Comparison of ENCODE assay signal across 8 cellular contexts in the genomic region with DNA sequence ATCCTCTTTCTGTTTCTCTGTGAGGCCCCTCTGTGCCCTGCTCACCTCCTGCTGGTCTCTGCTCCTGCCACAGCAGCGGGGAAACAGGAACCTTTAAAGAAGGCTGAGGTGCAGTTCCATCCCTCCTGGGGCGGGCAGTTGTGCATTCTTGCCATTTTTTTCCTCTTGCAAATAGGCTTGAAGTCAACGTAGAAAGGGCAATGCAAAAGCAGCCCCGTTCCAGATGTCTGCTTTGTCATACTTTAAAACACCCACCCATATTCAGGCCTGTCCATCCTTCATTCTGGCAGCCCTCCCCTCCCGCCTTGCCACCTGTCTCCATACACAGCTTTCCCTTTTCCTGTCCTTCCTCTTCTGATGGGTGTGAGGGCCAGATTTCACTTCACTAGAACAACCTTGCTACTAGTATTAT.
DNase-seq lines count a peak whose midpoint lies in the region; ATAC-seq and TF ChIP-seq lines count a peak whose summit lies in the region.

No MANE protein-coding gene starts in this region.

- H3K4me3 Mint-ChIP-seq in type B pancreatic cell = peak overlapping the region; percentile 84
- H3K4me3 Mint-ChIP-seq in CD8-positive, alpha-beta memory T cell = no peak overlapping the region

- H3K36me3 ChIP-seq in lower lobe of right lung = no peaks in the 10 kb centered on the region
- H3K36me3 ChIP-seq in CD8-positive, alpha-beta memory T cell (ENCODE audit: insufficient read depth, low read length) = no peaks in the 10 kb centered on the region

- peak overlapping the region; percentile 32 for H3K4me3 ChIP-seq in lower lobe of right lung
- no peak overlapping the region for H3K4me3 ChIP-seq in CD8-positive, alpha-beta memory T cell (ENCODE audit: low read length)

- H3K9me3 ChIP-seq in lower lobe of right lung = no peaks in the 10 kb centered on the region
- H3K9me3 ChIP-seq in CD8-positive, alpha-beta memory T cell (ENCODE audit: low read length) = no peaks in the 10 kb centered on the region

- H3K4me1 ChIP-seq in lower lobe of right lung = peaks cover 93% of the 10 kb centered on the region
- H3K4me1 ChIP-seq in CD8-positive, alpha-beta memory T cell (ENCODE audit: insufficient read depth, low read length) = no peaks in the 10 kb centered on the region

- peaks cover 33% of the 10 kb centered on the region for H3K4me1 Mint-ChIP-seq in type B pancreatic cell (ENCODE audit: unreplicated experiment)
- no peaks in the 10 kb centered on the region for H3K4me1 Mint-ChIP-seq in CD8-positive, alpha-beta memory T cell

- no peaks in the 10 kb centered on the region for H3K27me3 ChIP-seq in lower lobe of right lung (ENCODE audit: low read depth)
- H3K27me3 ChIP-seq in CD8-positive, alpha-beta memory T cell (ENCODE audit: insufficient read depth, low read length, poor library complexity, severe bottlenecking) = no peaks in the 10 kb centered on the region

- no peaks in the 10 kb centered on the region for H3K27me3 Mint-ChIP-seq in type B pancreatic cell
- peaks cover 3 to 14% of the 10 kb centered on the region in 2 donors for H3K27me3 Mint-ChIP-seq in CD8-positive, alpha-beta memory T cell

- H3K36me3 Mint-ChIP-seq in type B pancreatic cell = no peaks in the 10 kb centered on the region
- H3K36me3 Mint-ChIP-seq in CD8-positive, alpha-beta memory T cell = no peaks in the 10 kb centered on the region

- H3K27ac Mint-ChIP-seq in type B pancreatic cell = peak overlapping the region; percentile 98
- no peak overlapping the region for H3K27ac Mint-ChIP-seq in CD8-positive, alpha-beta memory T cell

- intact Hi-C loops in lower lobe of right lung (cut with DNase I) = loop anchor here (10.0 kb wide), 3 partner anchors 65 to 125 kb away; a partner anchor contains a TSS

- POLR2A ChIA-PET in CD8-positive, alpha-beta memory T cell (lab: Charles Lee) = no interaction called here

- H3K9me3 Mint-ChIP-seq in type B pancreatic cell = no peaks in the 10 kb centered on the region
- H3K9me3 Mint-ChIP-seq in CD8-positive, alpha-beta memory T cell = no peaks in the 10 kb centered on the region

- no peak for TF ChIP-seq CTCF in lower lobe of right lung (IDR thresholded peaks at IDR 0.05)
- no peak for TF ChIP-seq CTCF in type B pancreatic cell (conservative IDR thresholded peaks at IDR 0.05)

- peak; percentile 8 to 11 for ATAC-seq in lower lobe of right lung

- CTCF ChIA-PET in CD8-positive, alpha-beta memory T cell (lab: Charles Lee) = interaction anchor here (1.5 kb wide), 1 partner anchor 128 kb away, joined by 4 read pairs; no protein-coding TSS in a partner anchor

- peak overlapping the region; percentile 93 for H3K27ac ChIP-seq in lower lobe of right lung
- H3K27ac ChIP-seq in CD8-positive, alpha-beta memory T cell (ENCODE audit: low read depth, low read length) = no peak overlapping the region

- DNase-seq in NCI-H1105 treated with DMSO at 0.1 percent for 48 hours (lab: John Stamatoyannopoulos, UW) = peak; percentile 34
- no peak for DNase-seq in NCI-H1105 (lab: John Stamatoyannopoulos, UW)
- DNase-seq in dermis blood vessel endothelial cell = peak; percentile 21
- peak; percentile 50 for DNase-seq in lower lobe of right lung
- no peak for DNase-seq in type B pancreatic cell (ENCODE audit: extremely low spot score, unreplicated experiment)
- DNase-seq in stimulated activated CD4-positive, alpha-beta T cell treated with anti-CD3 and anti-CD28 coated beads, Interleukin-2, amount 100 ng/mL, for 24 hours = no peak
- no peak for DNase-seq in CD8-positive, alpha-beta memory T cell
- no peak for DNase-seq in H4 (ENCODE audit: low spot score)

Comparison
In these comparisons a context has a peak if more than half of its experiments do, and no peak if none do; other contexts are left out.
1. DNase-seq: peak in NCI-H1105 treated with DMSO at 0.1 percent for 48 hours (single experiment), dermis blood vessel endothelial cell (single experiment) and lower lobe of right lung (single experiment); none in NCI-H1105 (single experiment), type B pancreatic cell (single experiment), stimulated activated CD4-positive, alpha-beta T cell treated with anti-CD3 and anti-CD28 coated beads, Interleukin-2, amount 100 ng/mL, for 24 hours (0 of 2), CD8-positive, alpha-beta memory T cell (0 of 5) and H4 (single experiment).